Comparison of ENCODE assay signal across 2 cellular contexts in the genomic region with DNA sequence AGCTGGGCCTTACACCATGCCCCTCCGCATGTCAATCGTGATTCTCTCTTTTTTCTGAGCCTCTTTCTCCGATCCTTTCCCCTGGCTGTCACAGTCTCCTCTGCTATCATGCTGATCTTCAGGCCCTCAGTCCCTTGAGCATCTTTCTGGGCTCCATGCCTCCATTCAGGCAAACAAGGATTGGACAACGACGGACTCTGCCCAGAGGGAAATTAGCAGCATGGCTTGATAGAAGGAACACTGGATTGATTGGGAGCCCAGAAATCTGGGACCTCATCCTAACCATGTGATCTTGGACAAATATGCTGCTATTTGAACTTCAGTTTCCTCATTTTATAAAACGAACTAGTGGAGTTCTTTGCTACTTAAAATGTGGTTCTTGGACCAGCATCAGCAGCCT.
TF ChIP-seq lines count a peak whose summit lies in the region.

No MANE protein-coding gene starts in this region.

TF ChIP-seq in liver, 16 proteins besides CTCF, POLR2A, EP300 and RAD21:
- TF ChIP-seq HNF4G (IDR thresholded peaks at IDR 0.05) (peak; percentile 79), JUND (IDR thresholded peaks at IDR 0.05) (peak in 1 of 2 donors; percentile 83), RXRA (IDR thresholded peaks at IDR 0.05) (peak; percentile 72 to 91), HNF4A (conservative IDR thresholded peaks at IDR 0.05) (peak; percentile 92 to 97), GABPA (IDR thresholded peaks at IDR 0.05 in 1 of 2, conservative IDR thresholded peaks at IDR 0.05 in 1 of 2) (no peak), NR2F2 (IDR thresholded peaks at IDR 0.05) (no peak), FOXA2 (IDR thresholded peaks at IDR 0.05) (peak; percentile 58), YY1 (IDR thresholded peaks at IDR 0.05) (peak; percentile 89), FOXA1 (IDR thresholded peaks at IDR 0.05) (peak; percentile 71), SP1 (IDR thresholded peaks at IDR 0.05) (peak; percentile 80), EGR1 (IDR thresholded peaks at IDR 0.05; ENCODE audit: low read depth in 2 of 2) (no peak), TAF1 (conservative IDR thresholded peaks at IDR 0.05) (no peak)
- TF ChIP-seq, protein P1, sequence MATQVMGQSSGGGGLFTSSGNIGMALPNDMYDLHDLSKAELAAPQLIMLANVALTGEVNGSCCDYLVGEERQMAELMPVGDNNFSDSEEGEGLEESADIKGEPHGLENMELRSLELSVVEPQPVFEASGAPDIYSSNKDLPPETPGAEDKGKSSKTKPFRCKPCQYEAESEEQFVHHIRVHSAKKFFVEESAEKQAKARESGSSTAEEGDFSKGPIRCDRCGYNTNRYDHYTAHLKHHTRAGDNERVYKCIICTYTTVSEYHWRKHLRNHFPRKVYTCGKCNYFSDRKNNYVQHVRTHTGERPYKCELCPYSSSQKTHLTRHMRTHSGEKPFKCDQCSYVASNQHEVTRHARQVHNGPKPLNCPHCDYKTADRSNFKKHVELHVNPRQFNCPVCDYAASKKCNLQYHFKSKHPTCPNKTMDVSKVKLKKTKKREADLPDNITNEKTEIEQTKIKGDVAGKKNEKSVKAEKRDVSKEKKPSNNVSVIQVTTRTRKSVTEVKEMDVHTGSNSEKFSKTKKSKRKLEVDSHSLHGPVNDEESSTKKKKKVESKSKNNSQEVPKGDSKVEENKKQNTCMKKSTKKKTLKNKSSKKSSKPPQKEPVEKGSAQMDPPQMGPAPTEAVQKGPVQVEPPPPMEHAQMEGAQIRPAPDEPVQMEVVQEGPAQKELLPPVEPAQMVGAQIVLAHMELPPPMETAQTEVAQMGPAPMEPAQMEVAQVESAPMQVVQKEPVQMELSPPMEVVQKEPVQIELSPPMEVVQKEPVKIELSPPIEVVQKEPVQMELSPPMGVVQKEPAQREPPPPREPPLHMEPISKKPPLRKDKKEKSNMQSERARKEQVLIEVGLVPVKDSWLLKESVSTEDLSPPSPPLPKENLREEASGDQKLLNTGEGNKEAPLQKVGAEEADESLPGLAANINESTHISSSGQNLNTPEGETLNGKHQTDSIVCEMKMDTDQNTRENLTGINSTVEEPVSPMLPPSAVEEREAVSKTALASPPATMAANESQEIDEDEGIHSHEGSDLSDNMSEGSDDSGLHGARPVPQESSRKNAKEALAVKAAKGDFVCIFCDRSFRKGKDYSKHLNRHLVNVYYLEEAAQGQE (IDR thresholded peaks at IDR 0.05), result peak; percentile 93
- TF ChIP-seq, protein P2, sequence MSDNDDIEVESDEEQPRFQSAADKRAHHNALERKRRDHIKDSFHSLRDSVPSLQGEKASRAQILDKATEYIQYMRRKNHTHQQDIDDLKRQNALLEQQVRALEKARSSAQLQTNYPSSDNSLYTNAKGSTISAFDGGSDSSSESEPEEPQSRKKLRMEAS (IDR thresholded peaks at IDR 0.05), result peak; percentile 93
- TF ChIP-seq, protein P3, sequence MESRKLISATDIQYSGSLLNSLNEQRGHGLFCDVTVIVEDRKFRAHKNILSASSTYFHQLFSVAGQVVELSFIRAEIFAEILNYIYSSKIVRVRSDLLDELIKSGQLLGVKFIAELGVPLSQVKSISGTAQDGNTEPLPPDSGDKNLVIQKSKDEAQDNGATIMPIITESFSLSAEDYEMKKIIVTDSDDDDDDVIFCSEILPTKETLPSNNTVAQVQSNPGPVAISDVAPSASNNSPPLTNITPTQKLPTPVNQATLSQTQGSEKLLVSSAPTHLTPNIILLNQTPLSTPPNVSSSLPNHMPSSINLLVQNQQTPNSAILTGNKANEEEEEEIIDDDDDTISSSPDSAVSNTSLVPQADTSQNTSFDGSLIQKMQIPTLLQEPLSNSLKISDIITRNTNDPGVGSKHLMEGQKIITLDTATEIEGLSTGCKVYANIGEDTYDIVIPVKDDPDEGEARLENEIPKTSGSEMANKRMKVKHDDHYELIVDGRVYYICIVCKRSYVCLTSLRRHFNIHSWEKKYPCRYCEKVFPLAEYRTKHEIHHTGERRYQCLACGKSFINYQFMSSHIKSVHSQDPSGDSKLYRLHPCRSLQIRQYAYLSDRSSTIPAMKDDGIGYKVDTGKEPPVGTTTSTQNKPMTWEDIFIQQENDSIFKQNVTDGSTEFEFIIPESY (IDR thresholded peaks at IDR 0.05), result no peak
- TF ChIP-seq, protein P4, sequence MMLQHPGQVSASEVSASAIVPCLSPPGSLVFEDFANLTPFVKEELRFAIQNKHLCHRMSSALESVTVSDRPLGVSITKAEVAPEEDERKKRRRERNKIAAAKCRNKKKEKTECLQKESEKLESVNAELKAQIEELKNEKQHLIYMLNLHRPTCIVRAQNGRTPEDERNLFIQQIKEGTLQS (IDR thresholded peaks at IDR 0.05), result no peak
TF ChIP-seq in liver: peak in this region for 10.

TF ChIP-seq in HepG2, 621 proteins besides CTCF, POLR2A, EP300 and RAD21:
- TF ChIP-seq NR2F2 (IDR thresholded peaks at IDR 0.05; ENCODE audit: borderline replicate concordance, low read depth) (no peak), SRSF9 (IDR thresholded peaks at IDR 0.05; ENCODE audit: borderline replicate concordance, insufficient read depth, low read depth, low read length, poor library complexity, severe bottlenecking) (no peak)
TF ChIP-seq in HepG2: peak in this region for 0.
